In the genomic region with DNA sequence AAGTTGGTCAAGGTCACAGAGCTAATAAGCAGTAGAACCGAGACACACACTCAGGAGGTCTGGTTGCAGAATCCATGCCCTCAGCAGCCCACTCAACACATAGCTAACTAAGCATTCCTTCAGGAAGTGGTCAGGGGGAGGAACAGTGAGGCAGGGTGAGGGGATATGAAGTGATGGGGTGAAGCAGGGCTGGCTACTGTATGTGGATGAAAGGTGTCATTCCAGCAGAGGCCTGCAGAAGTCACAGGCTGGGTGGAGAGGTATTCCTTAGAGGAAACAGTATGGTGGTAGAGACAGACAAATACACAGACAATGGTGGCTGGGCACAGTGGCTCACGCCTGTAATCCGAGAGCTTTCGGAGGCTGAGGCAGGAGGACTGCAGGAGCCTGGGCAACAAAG, we compare ENCODE assay signal across 1 cellular context.
TF ChIP-seq lines count a peak whose summit lies in the region.

No MANE protein-coding gene starts in this region.

TF ChIP-seq in HCT116, 20 proteins besides CTCF, POLR2A, EP300 and RAD21 (continued from another document):
- TF ChIP-seq, protein P1, sequence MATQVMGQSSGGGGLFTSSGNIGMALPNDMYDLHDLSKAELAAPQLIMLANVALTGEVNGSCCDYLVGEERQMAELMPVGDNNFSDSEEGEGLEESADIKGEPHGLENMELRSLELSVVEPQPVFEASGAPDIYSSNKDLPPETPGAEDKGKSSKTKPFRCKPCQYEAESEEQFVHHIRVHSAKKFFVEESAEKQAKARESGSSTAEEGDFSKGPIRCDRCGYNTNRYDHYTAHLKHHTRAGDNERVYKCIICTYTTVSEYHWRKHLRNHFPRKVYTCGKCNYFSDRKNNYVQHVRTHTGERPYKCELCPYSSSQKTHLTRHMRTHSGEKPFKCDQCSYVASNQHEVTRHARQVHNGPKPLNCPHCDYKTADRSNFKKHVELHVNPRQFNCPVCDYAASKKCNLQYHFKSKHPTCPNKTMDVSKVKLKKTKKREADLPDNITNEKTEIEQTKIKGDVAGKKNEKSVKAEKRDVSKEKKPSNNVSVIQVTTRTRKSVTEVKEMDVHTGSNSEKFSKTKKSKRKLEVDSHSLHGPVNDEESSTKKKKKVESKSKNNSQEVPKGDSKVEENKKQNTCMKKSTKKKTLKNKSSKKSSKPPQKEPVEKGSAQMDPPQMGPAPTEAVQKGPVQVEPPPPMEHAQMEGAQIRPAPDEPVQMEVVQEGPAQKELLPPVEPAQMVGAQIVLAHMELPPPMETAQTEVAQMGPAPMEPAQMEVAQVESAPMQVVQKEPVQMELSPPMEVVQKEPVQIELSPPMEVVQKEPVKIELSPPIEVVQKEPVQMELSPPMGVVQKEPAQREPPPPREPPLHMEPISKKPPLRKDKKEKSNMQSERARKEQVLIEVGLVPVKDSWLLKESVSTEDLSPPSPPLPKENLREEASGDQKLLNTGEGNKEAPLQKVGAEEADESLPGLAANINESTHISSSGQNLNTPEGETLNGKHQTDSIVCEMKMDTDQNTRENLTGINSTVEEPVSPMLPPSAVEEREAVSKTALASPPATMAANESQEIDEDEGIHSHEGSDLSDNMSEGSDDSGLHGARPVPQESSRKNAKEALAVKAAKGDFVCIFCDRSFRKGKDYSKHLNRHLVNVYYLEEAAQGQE (IDR thresholded peaks at IDR 0.05; ENCODE audit: low read depth), result no peak
- TF ChIP-seq EGR1 (IDR thresholded peaks at IDR 0.05; ENCODE audit: low read depth), result no peak
- no peak for TF ChIP-seq POLR2AphosphoS5 (IDR thresholded peaks at IDR 0.05; ENCODE audit: low read depth, low read length)
- no peak for TF ChIP-seq SP1 (IDR thresholded peaks at IDR 0.05; ENCODE audit: low read depth)
- no peak for TF ChIP-seq EZH2 (IDR thresholded peaks at IDR 0.05)
- no peak for TF ChIP-seq TCF7L2 (IDR thresholded peaks at IDR 0.05; ENCODE audit: borderline replicate concordance, extremely low read depth, insufficient read depth, insufficient read length)
- TF ChIP-seq, protein P2, sequence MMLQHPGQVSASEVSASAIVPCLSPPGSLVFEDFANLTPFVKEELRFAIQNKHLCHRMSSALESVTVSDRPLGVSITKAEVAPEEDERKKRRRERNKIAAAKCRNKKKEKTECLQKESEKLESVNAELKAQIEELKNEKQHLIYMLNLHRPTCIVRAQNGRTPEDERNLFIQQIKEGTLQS (IDR thresholded peaks at IDR 0.05), result no peak
